ENCODE assay signal across 1 cellular context in the genomic region with DNA sequence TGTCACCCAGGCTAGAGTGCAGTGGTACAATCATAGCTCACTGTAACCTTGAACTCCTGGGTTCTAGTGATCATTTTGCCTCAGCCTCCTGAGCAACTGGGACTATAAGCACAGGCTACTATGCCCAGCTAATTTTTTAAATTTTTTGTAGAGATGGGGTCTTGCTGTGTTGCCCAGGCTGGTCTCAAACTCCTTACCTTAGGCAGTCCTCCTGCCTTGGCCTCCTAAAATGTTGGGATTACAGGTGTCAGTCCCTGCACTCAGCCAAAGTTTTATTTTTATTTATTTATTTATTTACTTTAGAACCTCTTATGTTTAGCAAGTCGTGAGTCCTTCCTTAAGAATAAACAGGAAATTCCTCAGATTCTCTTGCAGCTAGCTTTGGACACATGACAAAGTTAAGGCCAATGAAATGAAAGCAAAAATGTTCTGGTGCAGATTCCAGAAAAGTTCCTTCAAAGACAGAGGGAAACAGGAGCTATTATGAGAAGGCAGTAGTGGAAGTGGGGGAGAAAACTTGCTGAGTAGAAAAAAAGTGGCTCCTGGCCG.
TF ChIP-seq lines count a peak whose summit lies in the region.

No MANE protein-coding gene starts in this region.

TF ChIP-seq in IMR-90, 13 proteins besides CTCF, POLR2A, EP300 and RAD21 (continued from another document):
- peak; percentile 8; the same call in 1 of the 2 replicates for TF ChIP-seq USF2 (IDR thresholded peaks at IDR 0.05; ENCODE audit: low read depth, low read length)
